Comparison of ENCODE assay signal across 8 cellular contexts in genomic region chr1:8394456-8395321, GRCh38.
DNase-seq lines count a peak whose midpoint lies in the region; ATAC-seq and TF ChIP-seq lines count a peak whose summit lies in the region.

No MANE protein-coding gene starts in this region.

- CTCF ChIA-PET in RWPE1 (lab: Yijun Ruan, JAX): no interaction called here

- H3K4me3 ChIP-seq in brain microvascular endothelial cell (ENCODE audit: low read depth, low read length): no peak overlapping the region
- no peak overlapping the region for H3K4me3 ChIP-seq in gastrocnemius medialis

- intact Hi-C loops in gastrocnemius medialis (cut with DNase I; ENCODE audit: low total_unique reads): no loop called here

- H3K27me3 ChIP-seq in brain microvascular endothelial cell (replicated peaks) (no peaks in the 10 kb centered on the region), gastrocnemius medialis (no peaks in the 10 kb centered on the region)

- H3K36me3 ChIP-seq in brain microvascular endothelial cell (replicated peaks) (peaks cover 13% of the 10 kb centered on the region), gastrocnemius medialis (no peaks in the 10 kb centered on the region)

- POLR2A ChIA-PET in RWPE1 (lab: Yijun Ruan, JAX; ENCODE audit: low non-redundant PET): no interaction called here

- in situ Hi-C loops in brain microvascular endothelial cell (cut with HindIII; ENCODE audit: low pct_ligation_motif_present, low sequenced_read_pairs): no loop called here
- in situ Hi-C loops in gastrocnemius medialis (cut with MboI; ENCODE audit: low sequenced_read_pairs in 4 of 4): no loop called here

- DNase-seq in Daoy (ENCODE audit: low read depth) (peak; percentile 84), RWPE1 (ENCODE audit: low spot score) (peak; percentile 37), brain microvascular endothelial cell (peak; percentile 94), gastrocnemius medialis (no peak), activated gamma-delta T cell (lab: John Stamatoyannopoulos, UW) (no peak), NCI-H1105 treated with DMSO at 0.1 percent for 48 hours (lab: John Stamatoyannopoulos, UW) (no peak), DMS79 treated with DMSO at 0.1 percent for 48 hours (lab: John Stamatoyannopoulos, UW) (no peak)

- ATAC-seq in gastrocnemius medialis (no peak), HG03139 (IDR thresholded peaks at IDR 0.05; ENCODE audit: unreplicated experiment) (no peak)

- TF ChIP-seq CTCF in RWPE1 (conservative IDR thresholded peaks at IDR 0.05; ENCODE audit: low read depth) (no peak), brain microvascular endothelial cell (IDR thresholded peaks at IDR 0.05; ENCODE audit: low read depth, low read length, missing control alignments) (no peak), gastrocnemius medialis (IDR thresholded peaks at IDR 0.05 in 4 of 5, conservative IDR thresholded peaks at IDR 0.05 in 1 of 5) (no peak)

- peaks cover 85 to 90% of the 10 kb centered on the region in 2 donors for H3K4me1 ChIP-seq in gastrocnemius medialis

- H3K27ac ChIP-seq in RWPE1 (peak overlapping the region; percentile 51), brain microvascular endothelial cell (peak overlapping the region; percentile 99), gastrocnemius medialis (peak overlapping the region; percentile 86 to 92 (median 88))

- TF ChIP-seq POLR2A in gastrocnemius medialis (IDR thresholded peaks at IDR 0.05): no peak

- H3K9me3 ChIP-seq in gastrocnemius medialis: no peaks in the 10 kb centered on the region

Comparison
In these comparisons a context has a peak if more than half of its experiments do, and no peak if none do; other contexts are left out.
1. DNase-seq: peak in Daoy (single experiment), RWPE1 (single experiment) and brain microvascular endothelial cell (single experiment); none in gastrocnemius medialis (0 of 2), activated gamma-delta T cell (single experiment), NCI-H1105 treated with DMSO at 0.1 percent for 48 hours (single experiment) and DMS79 treated with DMSO at 0.1 percent for 48 hours (single experiment).
2. Peak in every context shown above with its lines, with median percentiles within 50 percentile points of each other: H3K27ac ChIP-seq.